In genomic region chrX:55813150-55813549, GRCh38 we compare ENCODE assay signal across 7 cellular contexts.
"Had no signal": no experiment of that assay in that cellular context is flagged by ENCODE, and none has a peak within 500 bp of the region (broad histone marks: within the 10 kb centered on the region; RNA-seq: fewer than 3 reads in every experiment).

No MANE protein-coding gene starts in this region.

- H3K4me1 Mint-ChIP-seq: GM23338 had no signal

- H3K27ac ChIP-seq: HL-60 had no signal

- H3K4me3 Mint-ChIP-seq: GM23338, H9 had no signal

- H3K27ac Mint-ChIP-seq: GM23338, H9 had no signal

- H3K4me3 ChIP-seq: GM23338, K562 had no signal

- DNase-seq: H9, HCEC 1CT, IMR-90, KG1 had no signal

- ATAC-seq: GM23338, K562 had no signal
